ENCODE assay signal across 30 cellular contexts in the genomic region with DNA sequence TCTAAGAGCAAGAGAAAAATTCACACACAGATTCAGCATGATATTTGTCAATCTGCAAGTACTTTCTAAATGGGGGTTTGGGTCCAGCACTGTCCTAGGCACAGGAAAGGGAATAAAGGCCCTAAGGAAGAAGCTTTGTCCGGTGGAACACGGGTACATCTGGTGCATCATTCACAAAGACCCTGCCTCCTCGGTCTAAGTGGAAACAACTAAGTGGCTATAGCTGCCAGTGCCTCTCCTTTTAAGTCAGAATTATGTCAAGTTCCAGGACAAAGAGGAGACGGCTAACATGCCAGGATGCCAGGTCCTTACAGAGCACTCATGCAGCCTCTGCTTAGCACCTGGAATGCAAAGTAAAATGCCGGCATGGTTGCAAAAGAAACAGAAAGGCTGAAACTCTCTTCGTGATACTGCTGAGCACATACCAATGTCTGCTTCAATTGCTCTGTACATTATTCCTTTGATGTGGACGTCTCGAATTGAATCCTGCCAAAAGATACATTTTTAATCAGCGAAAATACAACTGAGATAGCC.
"Had no signal": no experiment of that assay in that cellular context is flagged by ENCODE, and none has a peak within 500 bp of the region (broad histone marks: within the 10 kb centered on the region; RNA-seq: fewer than 3 reads in every experiment).

No MANE protein-coding gene starts in this region.

- H3K27me3 ChIP-seq: ascending aorta, breast epithelium, cardiac muscle cell, colonic mucosa, esophagus squamous epithelium, gastroesophageal sphincter, heart right ventricle had no signal

- H3K4me3 ChIP-seq: ascending aorta, breast epithelium, cardiac muscle cell, colonic mucosa, esophagus squamous epithelium, gastroesophageal sphincter, heart right ventricle had no signal

- H3K27ac Mint-ChIP-seq: activated CD4-positive, alpha-beta memory T cell treated with anti-CD3 and anti-CD28 coated beads, Interleukin-2, amount 10 ng/mL, durations not matched to agents 7 days and 5 days; activated CD4-positive, alpha-beta T cell treated with anti-CD3 and anti-CD28 coated beads, Interleukin-2, amount 10 ng/mL, durations not matched to agents 7 days and 5 days; activated naive CD4-positive, alpha-beta T cell treated with anti-CD3 and anti-CD28 coated beads for 36 hours; activated naive CD4-positive, alpha-beta T cell treated with anti-CD3 and anti-CD28 coated beads, Interleukin-2, amount 50 U/mL, for 24 hours; activated naive CD8-positive, alpha-beta T cell treated with anti-CD3 and anti-CD28 coated beads, Interleukin-2, amount 10 ng/mL, durations not matched to agents 7 days and 5 days; activated T-helper 1 cell treated with anti-CD3 and anti-CD28 coated beads, Interleukin-12 subunit alpha, Interleukin-12 subunit beta, Interleukin-2, Interleukin-4 antibody, amounts not matched to agents 30 ng/mL and 10 ng/mL and 1 ng/mL, durations not matched to agents 14 hours and 24 hours and 36 hours; activated T-helper 2 cell treated with anti-CD3 and anti-CD28 coated beads, Interferon-gamma antibody, Interleukin-2, Interleukin-4, amounts not matched to agents 10 μg/mL and 5 μg/mL and 100 μg/mL, durations not matched to agents 14 hours and 24 hours and 36 hours; WTC11 had no signal

- ATAC-seq: gastroesophageal sphincter, heart right ventricle, WTC11 had no signal

- H3K27ac ChIP-seq: ascending aorta, breast epithelium, cardiac muscle cell, colonic mucosa, epithelial cell of prostate, esophagus squamous epithelium, heart right ventricle had no signal

- H3K27me3 Mint-ChIP-seq: activated CD4-positive, alpha-beta memory T cell treated with anti-CD3 and anti-CD28 coated beads, Interleukin-2, amount 10 ng/mL, durations not matched to agents 7 days and 5 days; activated CD4-positive, alpha-beta T cell treated with anti-CD3 and anti-CD28 coated beads, Interleukin-2, amount 10 ng/mL, durations not matched to agents 7 days and 5 days; activated naive CD4-positive, alpha-beta T cell treated with anti-CD3 and anti-CD28 coated beads, Interleukin-2, amount 50 U/mL, for 24 hours; activated naive CD8-positive, alpha-beta T cell treated with anti-CD3 and anti-CD28 coated beads, Interleukin-2, amount 10 ng/mL, durations not matched to agents 7 days and 5 days had no signal

- H3K9me3 Mint-ChIP-seq: activated CD4-positive, alpha-beta memory T cell treated with anti-CD3 and anti-CD28 coated beads, Interleukin-2, amount 10 ng/mL, durations not matched to agents 7 days and 5 days; activated CD4-positive, alpha-beta T cell treated with anti-CD3 and anti-CD28 coated beads, Interleukin-2, amount 10 ng/mL, durations not matched to agents 7 days and 5 days; activated naive CD4-positive, alpha-beta T cell treated with anti-CD3 and anti-CD28 coated beads for 36 hours; activated naive CD4-positive, alpha-beta T cell treated with anti-CD3 and anti-CD28 coated beads, Interleukin-2, amount 50 U/mL, for 24 hours; activated naive CD8-positive, alpha-beta T cell treated with anti-CD3 and anti-CD28 coated beads, Interleukin-2, amount 10 ng/mL, durations not matched to agents 7 days and 5 days; activated T-helper 1 cell treated with anti-CD3 and anti-CD28 coated beads, Interleukin-12 subunit alpha, Interleukin-12 subunit beta, Interleukin-2, Interleukin-4 antibody, amounts not matched to agents 30 ng/mL and 10 ng/mL and 1 ng/mL, durations not matched to agents 14 hours and 24 hours and 36 hours; activated T-helper 2 cell treated with anti-CD3 and anti-CD28 coated beads, Interferon-gamma antibody, Interleukin-2, Interleukin-4, amounts not matched to agents 10 μg/mL and 5 μg/mL and 100 μg/mL, durations not matched to agents 14 hours and 24 hours and 36 hours; brain; WTC11 had no signal

- DNase-seq: activated CD4-positive, alpha-beta memory T cell treated with anti-CD3 and anti-CD28 coated beads, Interleukin-2, amount 10 ng/mL, durations not matched to agents 7 days and 5 days; activated CD4-positive, alpha-beta T cell treated with anti-CD3 and anti-CD28 coated beads for 1 hour; activated CD4-positive, alpha-beta T cell treated with anti-CD3 and anti-CD28 coated beads for 4 hours; activated CD4-positive, alpha-beta T cell treated with anti-CD3 and anti-CD28 coated beads, Interleukin-2, amount 10 ng/mL, durations not matched to agents 7 days and 5 days; activated CD4-positive, alpha-beta T cell treated with anti-CD3 and anti-CD28 coated beads, Interleukin-2, amount 50 U/mL, for 4 hours; activated CD8-positive, alpha-beta memory T cell treated with anti-CD3 and anti-CD28 coated beads for 24 hours; activated effector memory CD4-positive, alpha-beta T cell treated with anti-CD3 and anti-CD28 coated beads, Interleukin-2, amount 50 U/mL, for 16 hours; activated naive CD4-positive, alpha-beta T cell treated with anti-CD3 and anti-CD28 coated beads for 36 hours; activated naive CD8-positive, alpha-beta T cell treated with anti-CD3 and anti-CD28 coated beads, Interleukin-2, amount 10 ng/mL, durations not matched to agents 7 days and 5 days; activated T-cell treated with anti-CD3 and anti-CD28 coated beads, Interleukin-2, amount 50 U/mL, for 48 hours; central memory CD4-positive, alpha-beta T cell; cerebellar nuclear complex; colonic mucosa; effector CD8-positive, alpha-beta T cell; esophagus squamous epithelium; foreskin melanocyte; heart right ventricle; T-helper 2 cell had no signal

- H3K9me3 ChIP-seq: ascending aorta, breast epithelium, colonic mucosa, esophagus squamous epithelium, gastroesophageal sphincter, heart right ventricle had no signal

- H3K36me3 ChIP-seq: breast epithelium, cardiac muscle cell had no signal

- FAIRE-seq: endometrium, endothelial cell of umbilical vein had no signal

- H3K4me3 Mint-ChIP-seq: activated CD4-positive, alpha-beta memory T cell treated with anti-CD3 and anti-CD28 coated beads, Interleukin-2, amount 10 ng/mL, durations not matched to agents 7 days and 5 days; activated CD4-positive, alpha-beta T cell treated with anti-CD3 and anti-CD28 coated beads, Interleukin-2, amount 10 ng/mL, durations not matched to agents 7 days and 5 days; activated naive CD4-positive, alpha-beta T cell treated with anti-CD3 and anti-CD28 coated beads for 36 hours; activated naive CD4-positive, alpha-beta T cell treated with anti-CD3 and anti-CD28 coated beads, Interleukin-2, amount 50 U/mL, for 24 hours; activated naive CD8-positive, alpha-beta T cell treated with anti-CD3 and anti-CD28 coated beads, Interleukin-2, amount 10 ng/mL, durations not matched to agents 7 days and 5 days; activated T-helper 1 cell treated with anti-CD3 and anti-CD28 coated beads, Interleukin-12 subunit alpha, Interleukin-12 subunit beta, Interleukin-2, Interleukin-4 antibody, amounts not matched to agents 30 ng/mL and 10 ng/mL and 1 ng/mL, durations not matched to agents 14 hours and 24 hours and 36 hours; WTC11 had no signal

- H3K4me1 Mint-ChIP-seq: activated naive CD4-positive, alpha-beta T cell treated with anti-CD3 and anti-CD28 coated beads, Interleukin-2, amount 50 U/mL, for 24 hours had no signal

- H3K4me1 ChIP-seq: ascending aorta, breast epithelium, colonic mucosa, esophagus squamous epithelium, heart right ventricle had no signal
